15 cellular contexts compared by ENCODE assay signal in genomic region chr1:179817056-179817455, GRCh38.
"Had no signal": no experiment of that assay in that cellular context is flagged by ENCODE, and none has a peak within 500 bp of the region (broad histone marks: within the 10 kb centered on the region; RNA-seq: fewer than 3 reads in every experiment).

No MANE protein-coding gene starts in this region.

- H3K36me3 ChIP-seq: tibial artery had no signal

- H3K27ac ChIP-seq: tibial artery had no signal

- H3K9me3 ChIP-seq: tibial artery had no signal

- H3K9me3 Mint-ChIP-seq: activated naive CD8-positive, alpha-beta T cell treated with anti-CD3 and anti-CD28 coated beads for 36 hours; stimulated activated effector memory CD8-positive, alpha-beta T cell treated with anti-CD3 and anti-CD28 coated beads, Interleukin-12 subunit alpha, Interleukin-12 subunit beta, amount 100 ng/mL, for 72 hours; stimulated activated naive CD8-positive, alpha-beta T cell treated with anti-CD3 and anti-CD28 coated beads, Interleukin-15, amount 100 ng/mL, for 72 hours had no signal

- H3K27ac Mint-ChIP-seq: activated naive CD8-positive, alpha-beta T cell treated with anti-CD3 and anti-CD28 coated beads for 36 hours; progenitor cell of endocrine pancreas; stimulated activated effector memory CD8-positive, alpha-beta T cell treated with anti-CD3 and anti-CD28 coated beads, Interleukin-12 subunit alpha, Interleukin-12 subunit beta, amount 100 ng/mL, for 72 hours had no signal

- ATAC-seq: activated CD4-positive, CD25-positive, alpha-beta regulatory T cell treated with anti-CD3 and anti-CD28 coated beads, Interleukin-2, amount 50 U/mL, for 24 hours; esophagus mucosa; stimulated activated effector memory CD8-positive, alpha-beta T cell treated with anti-CD3 and anti-CD28 coated beads, Interleukin-12 subunit alpha, Interleukin-12 subunit beta, amount 100 ng/mL, for 72 hours; stimulated activated naive CD8-positive, alpha-beta T cell treated with anti-CD3 and anti-CD28 coated beads, Interleukin-15, amount 100 ng/mL, for 72 hours had no signal

- H3K4me3 Mint-ChIP-seq: activated naive CD8-positive, alpha-beta T cell treated with anti-CD3 and anti-CD28 coated beads for 36 hours; stimulated activated effector memory CD8-positive, alpha-beta T cell treated with anti-CD3 and anti-CD28 coated beads, Interleukin-12 subunit alpha, Interleukin-12 subunit beta, amount 100 ng/mL, for 72 hours; stimulated activated naive CD8-positive, alpha-beta T cell treated with anti-CD3 and anti-CD28 coated beads, Interleukin-15, amount 100 ng/mL, for 72 hours had no signal

- H3K27me3 Mint-ChIP-seq: activated naive CD8-positive, alpha-beta T cell treated with anti-CD3 and anti-CD28 coated beads for 36 hours had no signal

- DNase-seq: activated naive CD4-positive, alpha-beta T cell; activated naive CD8-positive, alpha-beta T cell treated with anti-CD3 and anti-CD28 coated beads for 36 hours; activated T-cell treated with anti-CD3 and anti-CD28 coated beads, Interleukin-2, amount 50 U/mL, for 1 hour; central memory CD4-positive, alpha-beta T cell; effector memory CD4-positive, alpha-beta T cell; foreskin melanocyte; hippocampal formation; stimulated activated CD4-positive, alpha-beta T cell treated with anti-CD3 and anti-CD28 coated beads, Interleukin-1b, Interleukin-23, amount 100 ng/mL, for 48 hours; stimulated activated naive CD8-positive, alpha-beta T cell treated with anti-CD3 and anti-CD28 coated beads, Interleukin-15, amount 100 ng/mL, for 72 hours; SW 1271 had no signal

- H3K4me3 ChIP-seq: tibial artery had no signal

- H3K36me3 Mint-ChIP-seq: activated naive CD8-positive, alpha-beta T cell treated with anti-CD3 and anti-CD28 coated beads for 36 hours; stimulated activated effector memory CD8-positive, alpha-beta T cell treated with anti-CD3 and anti-CD28 coated beads, Interleukin-12 subunit alpha, Interleukin-12 subunit beta, amount 100 ng/mL, for 72 hours had no signal
